Comparison of ENCODE assay signal across 8 cellular contexts in the genomic region with DNA sequence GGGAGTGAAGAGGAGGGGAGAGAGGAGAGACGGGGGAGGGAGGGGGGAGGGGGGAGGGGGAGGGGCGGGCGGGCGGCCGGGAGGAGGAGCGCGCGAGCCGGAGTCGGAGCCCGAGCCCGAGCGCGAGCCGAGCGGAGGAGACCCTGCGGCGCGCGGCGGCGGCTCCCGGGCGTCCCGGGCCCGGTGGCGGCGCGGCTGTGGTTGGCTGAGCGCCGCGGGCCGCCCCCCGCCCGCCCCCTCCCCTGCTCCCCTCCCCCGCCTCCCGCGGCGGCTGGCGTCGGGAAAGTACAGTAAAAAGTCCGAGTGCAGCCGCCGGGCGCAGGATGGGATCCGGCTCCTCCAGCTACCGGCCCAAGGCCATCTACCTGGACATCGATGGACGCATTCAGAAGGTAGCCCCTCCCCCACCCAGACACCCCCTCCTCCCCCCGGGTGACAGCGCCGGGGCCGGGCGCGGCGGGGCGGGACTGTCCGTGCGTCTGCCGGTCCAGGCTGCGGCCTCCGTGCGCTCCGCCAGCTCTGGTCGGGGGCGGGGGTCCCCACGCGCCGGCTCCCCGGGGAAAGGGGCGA. TPM values are rescaled to one million over a fixed set of nuclear protein-coding genes. Genes with fewer than 3 reads are reported as not detected.
A peak's percentile ranks its signal among the peaks of the same experiment; 100 is the strongest.
DNase-seq lines count a peak whose midpoint lies in the region; TF ChIP-seq lines count a peak whose summit lies in the region.

TSS of gene PDE9A (plus strand) at position 130 of the 570 bp plus-strand sequence. CDS start at position 324, 194 bp downstream.

- intact Hi-C loops in esophagus squamous epithelium (cut with DNase I), result no loop called here

- H3K4me1 ChIP-seq in esophagus squamous epithelium (peaks cover 9 to 46% (median 34%) of the 10 kb centered on the region in 3 donors), neuron (ENCODE audit: insufficient read depth, low read length) (peaks cover 26% of the 10 kb centered on the region)

- CTCF ChIA-PET in activated CD4-positive, alpha-beta T cell treated with anti-CD3 and anti-CD28 coated beads, Interleukin-2, amount 10 ng/mL, durations not matched to agents 7 days and 5 days (lab: Charles Lee), result interaction anchor here (0.6 to 1.7 kb wide), 3 partner anchors 9 to 15 kb away, joined by 3 to 5 read pairs (median 3); no protein-coding TSS in a partner anchor

- H3K4me3 Mint-ChIP-seq in activated CD4-positive, alpha-beta T cell treated with anti-CD3 and anti-CD28 coated beads, Interleukin-2, amount 10 ng/mL, durations not matched to agents 7 days and 5 days, result peak within 1 kb of the TSS; percentile 65

- H3K36me3 ChIP-seq in esophagus squamous epithelium (no peaks in the 10 kb centered on the region), neuron (ENCODE audit: insufficient read depth, low read length) (no peaks in the 10 kb centered on the region)

- no peaks in the 10 kb centered on the region for H3K9me3 Mint-ChIP-seq in activated CD4-positive, alpha-beta T cell treated with anti-CD3 and anti-CD28 coated beads, Interleukin-2, amount 10 ng/mL, durations not matched to agents 7 days and 5 days

- H3K27me3 ChIP-seq in esophagus squamous epithelium (peaks cover 2 to 75% (median 7%) of the 10 kb centered on the region in 4 donors), neuron (ENCODE audit: insufficient read depth, low read length) (no peaks in the 10 kb centered on the region)

- H3K4me3 ChIP-seq in esophagus squamous epithelium (peak within 1 kb of the TSS; percentile 31 to 81 (median 58)), neuron (ENCODE audit: low read length) (peak within 1 kb of the TSS; percentile 59)

- peaks cover 33% of the 10 kb centered on the region for H3K27me3 Mint-ChIP-seq in activated CD4-positive, alpha-beta T cell treated with anti-CD3 and anti-CD28 coated beads, Interleukin-2, amount 10 ng/mL, durations not matched to agents 7 days and 5 days

- no peaks in the 10 kb centered on the region for H3K36me3 Mint-ChIP-seq in activated CD4-positive, alpha-beta T cell treated with anti-CD3 and anti-CD28 coated beads, Interleukin-2, amount 10 ng/mL, durations not matched to agents 7 days and 5 days (ENCODE audit: low read depth)

- H3K27ac Mint-ChIP-seq in activated CD4-positive, alpha-beta T cell treated with anti-CD3 and anti-CD28 coated beads, Interleukin-2, amount 10 ng/mL, durations not matched to agents 7 days and 5 days, result no peak within 1 kb of the TSS

- peak within 1 kb of the TSS; percentile 76 for H2AFZ ChIP-seq in neuron (ENCODE audit: low read depth, low read length)

- POLR2A ChIA-PET in activated CD4-positive, alpha-beta T cell treated with anti-CD3 and anti-CD28 coated beads, Interleukin-2, amount 10 ng/mL, durations not matched to agents 7 days and 5 days (lab: Charles Lee), result no interaction called here

- peak within 1 kb of the TSS; percentile 24 to 80 (median 78) for H3K27ac ChIP-seq in esophagus squamous epithelium

- DNase-seq in activated effector memory CD4-positive, alpha-beta T cell treated with Interleukin-2 at 50 U/mL for 16 hours, result peak; percentile 12
- no peak for DNase-seq in activated effector memory CD4-positive, alpha-beta T cell treated with anti-CD3 and anti-CD28 coated beads, Interleukin-2, amount 50 U/mL, for 16 hours
- DNase-seq in activated CD4-positive, alpha-beta T cell treated with anti-CD3 and anti-CD28 coated beads, Interleukin-2, amount 10 ng/mL, durations not matched to agents 7 days and 5 days, result peak; percentile 17
- DNase-seq in esophagus squamous epithelium (lab: John Stamatoyannopoulos, UW), result no peak
- no peak for DNase-seq in RKO (ENCODE audit: low spot score)
- DNase-seq in pons (ENCODE audit: low spot score), result no peak
- no peak for DNase-seq in SHP77 (lab: John Stamatoyannopoulos, UW)

- WGBS in esophagus squamous epithelium, 2 donors, result 0 to 1% methylated on average over 5 to 15 of the region's 71 CpGs

- peaks cover 15% of the 10 kb centered on the region for H3K4me1 Mint-ChIP-seq in activated CD4-positive, alpha-beta T cell treated with anti-CD3 and anti-CD28 coated beads, Interleukin-2, amount 10 ng/mL, durations not matched to agents 7 days and 5 days

- no peak for TF ChIP-seq CTCF in esophagus squamous epithelium (IDR thresholded peaks at IDR 0.05)

- H3K9me3 ChIP-seq in esophagus squamous epithelium (no peaks in the 10 kb centered on the region), neuron (ENCODE audit: low read length) (no peaks in the 10 kb centered on the region)

- TF ChIP-seq POLR2A in esophagus squamous epithelium (IDR thresholded peaks at IDR 0.05), result no peak

RNA-seq across cellular contexts. Expression of gene PDE9A, which starts in this region (rescaled TPM):
- total RNA-seq in activated CD4-positive, alpha-beta T cell treated with anti-CD3 and anti-CD28 coated beads, Interleukin-2, amount 10 ng/mL, durations not matched to agents 7 days and 5 days, result 1 to 10 TPM; 4.7 to 6.1 TPM
- total RNA-seq in esophagus squamous epithelium, result 1 to 10 TPM in 3 of 4 donors, under 1 TPM in 1; 0.61 to 2.9 (median 1.8) TPM

Comparison
In these comparisons a context has a peak if more than half of its experiments do, and no peak if none do; other contexts are left out.
1. DNase-seq: peak in activated effector memory CD4-positive, alpha-beta T cell treated with Interleukin-2 at 50 U/mL for 16 hours (single experiment) and activated CD4-positive, alpha-beta T cell treated with anti-CD3 and anti-CD28 coated beads, Interleukin-2, amount 10 ng/mL, durations not matched to agents 7 days and 5 days (single experiment); none in activated effector memory CD4-positive, alpha-beta T cell treated with anti-CD3 and anti-CD28 coated beads, Interleukin-2, amount 50 U/mL, for 16 hours (single experiment), esophagus squamous epithelium (single experiment), RKO (single experiment), pons (single experiment) and SHP77 (0 of 2).